ENCODE assay signal across 15 cellular contexts in the genomic region with DNA sequence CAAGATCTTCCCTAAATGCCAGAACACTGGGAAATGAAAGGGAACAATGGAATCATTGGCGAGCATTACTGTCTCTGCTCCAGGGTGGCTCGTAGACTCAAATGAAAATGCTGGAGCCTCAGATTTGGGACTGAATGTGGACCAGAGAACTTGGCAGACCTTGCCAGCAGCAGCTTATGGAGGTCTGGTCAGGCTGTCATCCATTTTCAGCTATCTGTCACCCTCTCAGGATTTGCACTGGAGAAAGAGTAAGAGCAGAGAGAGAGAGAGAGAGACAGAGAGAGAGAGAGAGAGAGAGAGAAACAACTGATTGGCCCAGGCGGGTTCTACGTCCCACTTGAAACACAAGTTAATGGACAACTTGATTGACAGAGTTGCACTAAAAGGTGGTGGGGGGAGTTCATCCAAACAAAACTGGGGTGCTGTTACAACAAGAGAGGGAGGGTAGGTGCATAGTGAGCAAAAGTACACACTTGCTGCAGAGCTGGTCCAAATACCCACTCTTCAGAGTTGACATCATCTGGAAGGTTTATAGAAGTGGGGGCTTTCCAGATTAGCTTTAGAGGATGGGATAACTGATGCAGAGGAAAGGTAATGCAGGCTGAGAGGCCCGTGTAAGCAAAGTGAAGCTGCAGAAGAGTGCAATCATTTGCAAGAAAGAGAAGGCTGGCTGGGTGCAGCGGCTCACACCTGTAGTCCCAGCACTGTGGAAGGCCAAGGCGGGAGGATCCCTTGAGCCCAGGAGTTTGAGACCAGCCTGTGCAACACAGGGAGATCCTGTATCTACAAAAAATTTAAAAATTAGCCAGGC. TPM values are rescaled to one million over a fixed set of nuclear protein-coding genes. Genes with fewer than 3 reads are reported as not detected.
DNase-seq lines count a peak whose midpoint lies in the region; ATAC-seq and TF ChIP-seq lines count a peak whose summit lies in the region.
"Had no signal": no experiment of that assay in that cellular context is flagged by ENCODE, and none has a peak within 500 bp of the region (broad histone marks: within the 10 kb centered on the region; RNA-seq: fewer than 3 reads in every experiment).

No MANE protein-coding gene starts in this region.

- no peak overlapping the region for H2AK9ac ChIP-seq in IMR-90 (replicated peaks; ENCODE audit: low read depth, low read length, poor library complexity)

- H3K9me3 Mint-ChIP-seq in activated naive CD8-positive, alpha-beta T cell treated with anti-CD3 and anti-CD28 coated beads for 36 hours, result peaks cover 4% of the 10 kb centered on the region

- peak overlapping the region; percentile 96; the same call in 1 of the 3 replicates for H2BK15ac ChIP-seq in IMR-90 (ENCODE audit: low read depth, low read length)

- POLR2A ChIA-PET in IMR-90 (lab: Charles Lee; ENCODE audit: unreplicated experiment), result no interaction called here

- H3K79me2 ChIP-seq in DOHH2 (ENCODE audit: control insufficient read depth, low read length), result no peaks in the 10 kb centered on the region

- H3K27ac ChIP-seq in DOHH2 (ENCODE audit: low read depth, low read length), result no peak overlapping the region
- no peak overlapping the region for H3K27ac ChIP-seq in IMR-90 (ENCODE audit: insufficient read depth, low read length)
- peak overlapping the region; percentile 98 for H3K27ac ChIP-seq in neutrophil
- H3K27ac ChIP-seq in Peyer's patch, result no peak overlapping the region
- H3K27ac ChIP-seq: pancreas had no signal

- H3K9me1 ChIP-seq in IMR-90 (ENCODE audit: insufficient read depth, low read length), result peaks cover 28% of the 10 kb centered on the region

- in situ Hi-C loops in IMR-90 (cut with MboI; ENCODE audit: low sequenced_read_pairs), result no loop called here

- peaks cover 0 to 12% of the 10 kb centered on the region in 2 experiments; a peak in 1 of 4 replicates for H3K79me1 ChIP-seq in IMR-90 (ENCODE audit: low read depth in 1 of 2, low read length in 2 of 2)

- ATAC-seq in IMR-90 (ENCODE audit: low read depth), result no peak
- no peak for ATAC-seq in GM18858 (IDR thresholded peaks at IDR 0.05; ENCODE audit: unreplicated experiment)
- ATAC-seq: HCT116, K562 had no signal

- H3K27me3 Mint-ChIP-seq in activated naive CD8-positive, alpha-beta T cell treated with anti-CD3 and anti-CD28 coated beads for 36 hours, result no peaks in the 10 kb centered on the region

- H4K8ac ChIP-seq in IMR-90 (ENCODE audit: low read depth in 2 of 2, low read length in 2 of 2), result peak overlapping the region in 1 of 2 experiments; percentile 47; a peak in 2 of 4 replicates

- peak overlapping the region; percentile 15 for H3K4me3 Mint-ChIP-seq in activated naive CD8-positive, alpha-beta T cell treated with anti-CD3 and anti-CD28 coated beads for 36 hours

- CTCF ChIA-PET in IMR-90 (lab: Yijun Ruan, JAX), result interaction anchor here (0.7 kb wide), 1 partner anchor 63 kb away, joined by 4 read pairs; no protein-coding TSS in a partner anchor

- peak overlapping the region; percentile 72 for H3K14ac ChIP-seq in IMR-90 (replicated peaks; ENCODE audit: low read depth, low read length)

- no peak for TF ChIP-seq RAD21 in IMR-90 (IDR thresholded peaks at IDR 0.05; ENCODE audit: low read length)

- no peaks in the 10 kb centered on the region for H3K36me3 ChIP-seq in DOHH2 (ENCODE audit: control insufficient read depth, low read length)
- no peaks in the 10 kb centered on the region for H3K36me3 ChIP-seq in IMR-90 (ENCODE audit: control insufficient read depth, insufficient read depth, low read length)
- no peaks in the 10 kb centered on the region for H3K36me3 ChIP-seq in neutrophil
- no peaks in the 10 kb centered on the region for H3K36me3 ChIP-seq in Peyer's patch
- H3K36me3 ChIP-seq: esophagus squamous epithelium, pancreas had no signal

- 100% methylated on average over 1 of the region's 7 CpGs; no CpG with 5 or more reads in 1 of the 2 experiments for WGBS in IMR-90 (ENCODE audit: extremely low coverage in 2 of 2, insufficient read length in 1 of 2), 2 experiments

- H3F3A ChIP-seq in DOHH2 (ENCODE audit: control insufficient read depth, insufficient read depth), result peaks cover 8% of the 10 kb centered on the region; the same call in 1 of the 2 replicates

- peak overlapping the region; percentile 53 for H2BK20ac ChIP-seq in IMR-90 (ENCODE audit: low read depth, low read length)

- H2AK5ac ChIP-seq in IMR-90 (ENCODE audit: low read depth, low read length), result peak overlapping the region; percentile 98

- H3K4me1 Mint-ChIP-seq in activated naive CD8-positive, alpha-beta T cell treated with anti-CD3 and anti-CD28 coated beads for 36 hours, result peaks cover 43% of the 10 kb centered on the region

- H4K20me1 ChIP-seq in DOHH2 (ENCODE audit: control insufficient read depth, insufficient read depth, low read depth, low read length) (no peaks in the 10 kb centered on the region), IMR-90 (ENCODE audit: insufficient read depth, low read length) (no peaks in the 10 kb centered on the region)

- peak overlapping the region; percentile 44 for H4K91ac ChIP-seq in IMR-90 (ENCODE audit: insufficient read depth, low read depth, low read length)

- 0 out of 2 replicates have a peak overlapping the region, but pooled peaks have one; percentile 53 for H3K23ac ChIP-seq in IMR-90 (ENCODE audit: low read depth, low read length)

- no peak overlapping the region for H3K56ac ChIP-seq in IMR-90 (ENCODE audit: extremely low read depth, insufficient read depth, low read length)

- H3K4me1 ChIP-seq in DOHH2 (ENCODE audit: control insufficient read depth, low read length), result peaks cover 55% of the 10 kb centered on the region
- peaks cover 13% of the 10 kb centered on the region for H3K4me1 ChIP-seq in IMR-90 (ENCODE audit: control insufficient read depth, insufficient read depth, low read length)
- H3K4me1 ChIP-seq in neutrophil (ENCODE audit: control insufficient read depth in 1 of 2, insufficient read depth in 1 of 2, low read depth in 1 of 2, low read length in 1 of 2), result peaks cover 56 to 62% of the 10 kb centered on the region in 2 experiments
- H3K4me1 ChIP-seq in Peyer's patch, result no peaks in the 10 kb centered on the region
- H3K4me1 ChIP-seq: pancreas had no signal

- no peak overlapping the region for H3K27ac Mint-ChIP-seq in activated naive CD8-positive, alpha-beta T cell treated with anti-CD3 and anti-CD28 coated beads for 36 hours

- BruUV-seq in IMR-90 (replicated peaks; lab: Mats Ljungman, UMichigan), result no TSS peak

- DNase-seq in IMR-90 (no peak), Peyer's patch (no peak), NCI-H2107 treated with DMSO at 0.1 percent for 48 hours (lab: John Stamatoyannopoulos, UW; ENCODE audit: unreplicated experiment) (no peak), OCI-M1 (lab: John Stamatoyannopoulos, UW) (no peak)
- no peak for DNase-seq in activated naive CD8-positive, alpha-beta T cell treated with anti-CD3 and anti-CD28 coated beads for 36 hours
- DNase-seq: cortex of kidney, DMS79 treated with DMSO at 0.1 percent for 48 hours, esophagus squamous epithelium, NCI-H1092 treated with DMSO at 0.1 percent for 48 hours had no signal

- intact Hi-C loops in IMR-90 (cut with micrococcal nuclease), result no loop called here

- H2AFZ ChIP-seq in IMR-90 (replicated peaks; ENCODE audit: low read length, poor library complexity), result peak overlapping the region; percentile 5

- H3K9me3 ChIP-seq in DOHH2 (ENCODE audit: control insufficient read depth, insufficient read depth, low read length), result no peaks in the 10 kb centered on the region
- H3K9me3 ChIP-seq in IMR-90 (ENCODE audit: control insufficient read depth, insufficient read depth, low read length), result no peaks in the 10 kb centered on the region
- H3K9me3 ChIP-seq in neutrophil, result no peaks in the 10 kb centered on the region
- H3K9me3 ChIP-seq in Peyer's patch, result no peaks in the 10 kb centered on the region
- H3K9me3 ChIP-seq: esophagus squamous epithelium, pancreas had no signal

- H3K9me2 ChIP-seq in DOHH2 (replicated peaks; ENCODE audit: control insufficient read depth, low read length), result no peaks in the 10 kb centered on the region

- TF ChIP-seq CTCF in DOHH2 (IDR thresholded peaks at IDR 0.05; ENCODE audit: low read depth, low read length, poor library complexity, severe bottlenecking), result no peak
- TF ChIP-seq CTCF in IMR-90 (conservative IDR thresholded peaks at IDR 0.05; ENCODE audit: low read depth, low read length), result no peak
- TF ChIP-seq CTCF in neutrophil (IDR thresholded peaks at IDR 0.05), result no peak
- no peak for TF ChIP-seq CTCF in Peyer's patch (IDR thresholded peaks at IDR 0.05)

- H3K27me3 ChIP-seq in DOHH2 (ENCODE audit: control insufficient read depth, low read length) (no peaks in the 10 kb centered on the region), IMR-90 (ENCODE audit: control insufficient read depth, insufficient read depth, low read length) (no peaks in the 10 kb centered on the region), neutrophil (no peaks in the 10 kb centered on the region), Peyer's patch (no peaks in the 10 kb centered on the region)
- H3K27me3 ChIP-seq: esophagus squamous epithelium, pancreas had no signal

- no peak overlapping the region for H3K4me3 ChIP-seq in DOHH2 (ENCODE audit: low read length)
- H3K4me3 ChIP-seq in IMR-90 (ENCODE audit: insufficient read depth, low read depth, low read length), result no peak overlapping the region
- H3K4me3 ChIP-seq in neutrophil (ENCODE audit: low read depth in 1 of 2, low read length in 1 of 2), result peak overlapping the region in 1 of 2 experiments; percentile 50
- H3K4me3 ChIP-seq in Peyer's patch, result no peak overlapping the region
- H3K4me3 ChIP-seq: esophagus squamous epithelium, K562, pancreas had no signal

- no peak overlapping the region for H2BK5ac ChIP-seq in IMR-90 (ENCODE audit: low read depth, low read length, poor library complexity, severe bottlenecking)

- dilution Hi-C loops in IMR-90 (cut with HindIII; ENCODE audit: low sequenced_read_pairs, unreplicated experiment), result no loop called here

- H3K9ac ChIP-seq in IMR-90 (ENCODE audit: low read depth, low read length), result no peak overlapping the region

- H2BK120ac ChIP-seq in IMR-90 (ENCODE audit: low read depth, low read length), result peak overlapping the region; percentile 99; the same call in 1 of the 2 replicates

- H3K18ac ChIP-seq in IMR-90 (ENCODE audit: low read depth, low read length), result no peak overlapping the region

- TF ChIP-seq POLR2A in IMR-90 (IDR thresholded peaks at IDR 0.05; ENCODE audit: low read depth, low read length) (no peak), Peyer's patch (IDR thresholded peaks at IDR 0.05) (no peak)

- H3K36me3 Mint-ChIP-seq in activated naive CD8-positive, alpha-beta T cell treated with anti-CD3 and anti-CD28 coated beads for 36 hours, result peaks cover 3% of the 10 kb centered on the region

- H3K4ac ChIP-seq in IMR-90 (ENCODE audit: low read depth, low read length), result peak overlapping the region; percentile 99

- peak overlapping the region; percentile 43 for H3K4me2 ChIP-seq in DOHH2 (ENCODE audit: low read length)
- H3K4me2 ChIP-seq in IMR-90 (ENCODE audit: low read depth, low read length), result no peak overlapping the region

- H4K5ac ChIP-seq in IMR-90 (ENCODE audit: low read depth, low read length), result no peak overlapping the region; the same call in 1 of the 2 replicates

RNA-seq across cellular contexts. Expression of gene NSMCE1, which starts 16.5 kb away (rescaled TPM):
- total RNA-seq in IMR-90 (2012; rRNA removed), result 120 and 130 TPM in 2 replicates
- polyA plus RNA-seq in IMR-90 (2012; rRNA removed), result 47.5 and 48.0 TPM in 2 replicates
- polyA plus RNA-seq in IMR-90 (2012; cell fraction: cytosol; rRNA removed), result 36.6 and 48.8 TPM in 2 replicates
- polyA plus RNA-seq in IMR-90 (2012; cell fraction: nucleus; rRNA removed; ENCODE audit: low replicate concordance), result 13.4 and 21.5 TPM in 2 replicates
- total RNA-seq in activated naive CD8-positive, alpha-beta T cell treated with anti-CD3 and anti-CD28 coated beads for 36 hours, result 100 to 1,000 TPM; 133 to 146 TPM
- total RNA-seq in Peyer's patch, result 10 to 100 TPM; 20.9 to 41.3 (median 30.6) TPM

RNA-seq across cellular contexts. Expression of gene IL4R, which starts 28.7 kb away (rescaled TPM):
- total RNA-seq in IMR-90 (2012; rRNA removed) (6.3 and 8.3 TPM in 2 replicates), Peyer's patch (100 to 1,000 TPM in 1 of 4 donors, 10 to 100 TPM in 3; 32.2 to 104 (median 71.9) TPM)
- polyA plus RNA-seq in IMR-90 (2012; rRNA removed), result 18.7 and 21.5 TPM in 2 replicates
- 10.3 and 18.0 TPM in 2 replicates for polyA plus RNA-seq in IMR-90 (2012; cell fraction: cytosol; rRNA removed)
- polyA plus RNA-seq in IMR-90 (2012; cell fraction: nucleus; rRNA removed; ENCODE audit: low replicate concordance), result 32.7 and 42.5 TPM in 2 replicates
- 100 to 1,000 TPM; 183 to 190 TPM for total RNA-seq in activated naive CD8-positive, alpha-beta T cell treated with anti-CD3 and anti-CD28 coated beads for 36 hours
